In genomic region chr13:42369071-42369795, GRCh38 we compare ENCODE assay signal across 19 cellular contexts.
DNase-seq lines count a peak whose midpoint lies in the region; ATAC-seq, FAIRE-seq and TF ChIP-seq lines count a peak whose summit lies in the region.
"Had no signal": no experiment of that assay in that cellular context is flagged by ENCODE, and none has a peak within 500 bp of the region (broad histone marks: within the 10 kb centered on the region; RNA-seq: fewer than 3 reads in every experiment).

No MANE protein-coding gene starts in this region.

- FAIRE-seq in GM19239 (lab: Jason Lieb, UNC), result peak; percentile 75
- FAIRE-seq in D721Med (lab: Jason Lieb, UNC), result no peak
- FAIRE-seq: endothelial cell of umbilical vein, K562 had no signal

- H3K27me3 Mint-ChIP-seq in T-cell, result no peaks in the 10 kb centered on the region

- no peaks in the 10 kb centered on the region for H3K36me3 Mint-ChIP-seq in T-cell

- H3K9me3 Mint-ChIP-seq in T-cell, result no peaks in the 10 kb centered on the region

- H3K4me1 Mint-ChIP-seq in T-cell, result peaks cover 15 to 23% (median 18%) of the 10 kb centered on the region in 3 donors

- CTCF ChIA-PET in T-cell (lab: Charles Lee), result interaction anchor here in 1 of 2 donors (0.9 kb wide), 1 partner anchor 9 kb away, joined by 3 read pairs; no protein-coding TSS in a partner anchor

- no peak overlapping the region for H3K4me3 Mint-ChIP-seq in T-cell

- peak; percentile 81 for DNase-seq in activated effector memory CD4-positive, alpha-beta T cell treated with anti-CD3 and anti-CD28 coated beads, Interleukin-2, amount 50 U/mL, for 16 hours
- DNase-seq in activated effector memory CD4-positive, alpha-beta T cell treated with Interleukin-2 at 50 U/mL for 16 hours, result no peak
- DNase-seq in GM19239 (ENCODE audit: insufficient read length, low spot score) (no peak), T-cell (no peak), NCI-H1417 (lab: John Stamatoyannopoulos, UW) (no peak), D721Med (ENCODE audit: insufficient read length, low spot score) (no peak), cerebellum (ENCODE audit: low spot score) (no peak)
- DNase-seq in stimulated activated CD4-positive, alpha-beta T cell treated with anti-CD3 and anti-CD28 coated beads, Interleukin-4, amount 100 ng/mL, for 24 hours, result peak; percentile 52
- DNase-seq: adrenal gland; Calu3; gastrocnemius medialis; GM23248; naive thymus-derived CD4-positive, alpha-beta T cell; NCI-H1417 treated with DMSO at 0.1 percent for 48 hours; NCI-H226; psoas muscle; SIG-M5 had no signal

- H3K27ac Mint-ChIP-seq in T-cell, result peak overlapping the region; percentile 2 to 25
- H3K27ac Mint-ChIP-seq: naive thymus-derived CD4-positive, alpha-beta T cell had no signal

- no peak for TF ChIP-seq CTCF in D721Med (IDR thresholded peaks at IDR 0.05; ENCODE audit: insufficient read depth, missing control alignments)

- peak in 3 of 4 experiments; percentile 47 to 73 (median 48) for ATAC-seq in T-cell (replicated peaks in 1 of 4)
- ATAC-seq: gastrocnemius medialis; K562; naive thymus-derived CD4-positive, alpha-beta T cell; psoas muscle had no signal

- POLR2A ChIA-PET in T-cell (lab: Charles Lee), result interaction anchor here in 1 of 2 donors (0.6 kb wide), 1 partner anchor 83 kb away, joined by 3 read pairs; no protein-coding TSS in a partner anchor

Comparison
In these comparisons a context has a peak if more than half of its experiments do, and no peak if none do; other contexts are left out.
1. DNase-seq: peak in activated effector memory CD4-positive, alpha-beta T cell treated with anti-CD3 and anti-CD28 coated beads, Interleukin-2, amount 50 U/mL, for 16 hours (single experiment) and stimulated activated CD4-positive, alpha-beta T cell treated with anti-CD3 and anti-CD28 coated beads, Interleukin-4, amount 100 ng/mL, for 24 hours (single experiment); none in activated effector memory CD4-positive, alpha-beta T cell treated with Interleukin-2 at 50 U/mL for 16 hours (single experiment), GM19239 (single experiment), T-cell (0 of 34), NCI-H1417 (0 of 3), D721Med (single experiment) and cerebellum (single experiment).